Comparison of ENCODE assay signal across 1 cellular context in the genomic region with DNA sequence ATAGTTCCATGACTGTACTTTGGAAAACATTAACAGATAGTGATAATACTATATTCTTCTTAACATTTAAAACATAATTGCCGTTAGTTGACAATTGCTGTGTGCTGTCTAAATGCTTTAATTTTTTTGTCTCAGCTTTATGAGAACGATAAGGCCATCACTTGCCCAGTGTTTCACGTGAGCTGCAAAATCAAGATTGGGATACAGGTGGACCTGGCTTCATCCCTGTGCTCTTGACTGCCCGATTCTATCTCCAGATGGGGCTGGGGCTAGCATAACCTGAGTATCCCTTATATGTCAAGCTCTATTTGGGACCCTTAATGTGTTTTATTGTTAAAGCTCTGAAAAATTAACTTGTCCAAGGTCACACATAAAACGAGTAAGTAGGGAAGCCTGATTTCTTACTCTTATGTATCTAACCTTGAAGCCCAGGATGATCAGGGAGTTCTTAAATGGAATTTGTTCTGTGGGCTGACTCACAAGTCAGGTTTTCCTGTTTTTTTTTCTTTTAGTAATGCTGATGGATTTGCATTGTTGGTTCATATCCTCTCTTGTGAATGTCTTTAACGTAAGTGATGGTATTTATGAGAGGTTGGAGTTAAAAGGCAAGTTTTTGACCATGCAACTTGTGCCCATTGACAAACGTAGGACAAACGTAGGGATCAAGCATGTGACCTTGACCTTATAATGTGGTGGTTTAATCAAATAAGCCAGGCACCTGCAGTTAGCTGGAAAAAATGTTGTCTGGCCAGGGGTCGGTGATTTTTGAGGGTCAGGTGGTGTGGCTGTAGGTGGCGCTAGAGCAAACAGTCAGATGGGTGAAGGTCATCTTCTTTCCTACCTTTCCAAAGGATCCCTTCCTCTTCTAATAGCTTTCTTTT.
TF ChIP-seq lines count a peak whose summit lies in the region.

No MANE protein-coding gene starts in this region.

TF ChIP-seq in K562, 482 proteins besides CTCF, POLR2A, EP300 and RAD21 (continued from another document):
- TF ChIP-seq SRSF7 (optimal IDR thresholded peaks at IDR 0.05; ENCODE audit: low read depth, low read length), result no peak
- TF ChIP-seq SOX6 (IDR thresholded peaks at IDR 0.05), result peak; percentile 33; the same call in 1 of the 2 replicates
- TF ChIP-seq TEAD2 (tag; IDR thresholded peaks at IDR 0.05), result no peak
- TF ChIP-seq SMARCB1 (IDR thresholded peaks at IDR 0.05; ENCODE audit: insufficient read length, low read depth), result no peak
- TF ChIP-seq, protein P1, sequence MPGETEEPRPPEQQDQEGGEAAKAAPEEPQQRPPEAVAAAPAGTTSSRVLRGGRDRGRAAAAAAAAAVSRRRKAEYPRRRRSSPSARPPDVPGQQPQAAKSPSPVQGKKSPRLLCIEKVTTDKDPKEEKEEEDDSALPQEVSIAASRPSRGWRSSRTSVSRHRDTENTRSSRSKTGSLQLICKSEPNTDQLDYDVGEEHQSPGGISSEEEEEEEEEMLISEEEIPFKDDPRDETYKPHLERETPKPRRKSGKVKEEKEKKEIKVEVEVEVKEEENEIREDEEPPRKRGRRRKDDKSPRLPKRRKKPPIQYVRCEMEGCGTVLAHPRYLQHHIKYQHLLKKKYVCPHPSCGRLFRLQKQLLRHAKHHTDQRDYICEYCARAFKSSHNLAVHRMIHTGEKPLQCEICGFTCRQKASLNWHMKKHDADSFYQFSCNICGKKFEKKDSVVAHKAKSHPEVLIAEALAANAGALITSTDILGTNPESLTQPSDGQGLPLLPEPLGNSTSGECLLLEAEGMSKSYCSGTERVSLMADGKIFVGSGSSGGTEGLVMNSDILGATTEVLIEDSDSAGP (CRISPR knock-in tag; IDR thresholded peaks at IDR 0.05), result no peak
- TF ChIP-seq, protein P2, sequence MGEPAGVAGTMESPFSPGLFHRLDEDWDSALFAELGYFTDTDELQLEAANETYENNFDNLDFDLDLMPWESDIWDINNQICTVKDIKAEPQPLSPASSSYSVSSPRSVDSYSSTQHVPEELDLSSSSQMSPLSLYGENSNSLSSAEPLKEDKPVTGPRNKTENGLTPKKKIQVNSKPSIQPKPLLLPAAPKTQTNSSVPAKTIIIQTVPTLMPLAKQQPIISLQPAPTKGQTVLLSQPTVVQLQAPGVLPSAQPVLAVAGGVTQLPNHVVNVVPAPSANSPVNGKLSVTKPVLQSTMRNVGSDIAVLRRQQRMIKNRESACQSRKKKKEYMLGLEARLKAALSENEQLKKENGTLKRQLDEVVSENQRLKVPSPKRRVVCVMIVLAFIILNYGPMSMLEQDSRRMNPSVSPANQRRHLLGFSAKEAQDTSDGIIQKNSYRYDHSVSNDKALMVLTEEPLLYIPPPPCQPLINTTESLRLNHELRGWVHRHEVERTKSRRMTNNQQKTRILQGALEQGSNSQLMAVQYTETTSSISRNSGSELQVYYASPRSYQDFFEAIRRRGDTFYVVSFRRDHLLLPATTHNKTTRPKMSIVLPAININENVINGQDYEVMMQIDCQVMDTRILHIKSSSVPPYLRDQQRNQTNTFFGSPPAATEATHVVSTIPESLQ (CRISPR knock-in tag; IDR thresholded peaks at IDR 0.05), result peak; percentile 27; the same call in 1 of the 2 replicates
- TF ChIP-seq MTA2 (IDR thresholded peaks at IDR 0.05; ENCODE audit: low read depth), result peak; percentile 25; the same call in 1 of the 2 replicates
- peak; percentile 75 for TF ChIP-seq SMARCA5 (IDR thresholded peaks at IDR 0.05)
- TF ChIP-seq CBFA2T2 (conservative IDR thresholded peaks at IDR 0.05), result no peak
- no peak for TF ChIP-seq ETV6 (IDR thresholded peaks at IDR 0.05; ENCODE audit: borderline replicate concordance in 1 of 2, low read depth in 2 of 2, low read length in 1 of 2)
- no peak for TF ChIP-seq ETV6 (CRISPR knock-in tag; IDR thresholded peaks at IDR 0.05; ENCODE audit: borderline replicate concordance)
- peak; percentile 6 for TF ChIP-seq ZNF146 (CRISPR knock-in tag; IDR thresholded peaks at IDR 0.05; ENCODE audit: unreplicated experiment)
- no peak for TF ChIP-seq SPI1 (IDR thresholded peaks at IDR 0.05; ENCODE audit: borderline replicate concordance, low read depth, low read length)
- TF ChIP-seq MIER1 (IDR thresholded peaks at IDR 0.05; ENCODE audit: low read depth), result 0 out of 2 replicates have a peak, but pooled peaks have one; percentile 46
- TF ChIP-seq SREBF2 (CRISPR knock-in tag; IDR thresholded peaks at IDR 0.05), result peak; percentile 92; the same call in 1 of the 2 replicates
- 0 out of 2 replicates have a peak, but pooled peaks have one; percentile 24 for TF ChIP-seq ZNF644 (tag; IDR thresholded peaks at IDR 0.05; ENCODE audit: low read depth)
- TF ChIP-seq ZNF589 (CRISPR knock-in tag; IDR thresholded peaks at IDR 0.05; ENCODE audit: low read depth), result peak; percentile 54; the same call in 1 of the 2 replicates
- TF ChIP-seq RUNX1 (IDR thresholded peaks at IDR 0.05; ENCODE audit: low read depth), result no peak
- TF ChIP-seq, protein P3, sequence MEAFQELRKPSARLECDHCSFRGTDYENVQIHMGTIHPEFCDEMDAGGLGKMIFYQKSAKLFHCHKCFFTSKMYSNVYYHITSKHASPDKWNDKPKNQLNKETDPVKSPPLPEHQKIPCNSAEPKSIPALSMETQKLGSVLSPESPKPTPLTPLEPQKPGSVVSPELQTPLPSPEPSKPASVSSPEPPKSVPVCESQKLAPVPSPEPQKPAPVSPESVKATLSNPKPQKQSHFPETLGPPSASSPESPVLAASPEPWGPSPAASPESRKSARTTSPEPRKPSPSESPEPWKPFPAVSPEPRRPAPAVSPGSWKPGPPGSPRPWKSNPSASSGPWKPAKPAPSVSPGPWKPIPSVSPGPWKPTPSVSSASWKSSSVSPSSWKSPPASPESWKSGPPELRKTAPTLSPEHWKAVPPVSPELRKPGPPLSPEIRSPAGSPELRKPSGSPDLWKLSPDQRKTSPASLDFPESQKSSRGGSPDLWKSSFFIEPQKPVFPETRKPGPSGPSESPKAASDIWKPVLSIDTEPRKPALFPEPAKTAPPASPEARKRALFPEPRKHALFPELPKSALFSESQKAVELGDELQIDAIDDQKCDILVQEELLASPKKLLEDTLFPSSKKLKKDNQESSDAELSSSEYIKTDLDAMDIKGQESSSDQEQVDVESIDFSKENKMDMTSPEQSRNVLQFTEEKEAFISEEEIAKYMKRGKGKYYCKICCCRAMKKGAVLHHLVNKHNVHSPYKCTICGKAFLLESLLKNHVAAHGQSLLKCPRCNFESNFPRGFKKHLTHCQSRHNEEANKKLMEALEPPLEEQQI (IDR thresholded peaks at IDR 0.05), result peak; percentile 82
- TF ChIP-seq EHMT2 (IDR thresholded peaks at IDR 0.05), result peak; percentile 91
- no peak for TF ChIP-seq ZNF140 (CRISPR knock-in tag; IDR thresholded peaks at IDR 0.05)
- TF ChIP-seq NR2C1 (IDR thresholded peaks at IDR 0.05), result peak; percentile 63; the same call in 1 of the 2 replicates
- 0 out of 2 replicates have a peak, but pooled peaks have one; percentile 28 for TF ChIP-seq NR2C1 (tag; IDR thresholded peaks at IDR 0.05)
- TF ChIP-seq HDAC1 (IDR thresholded peaks at IDR 0.05), result peak; percentile 8 to 33; a peak in 1 of 4 replicates
- peak; percentile 51; the same call in 1 of the 2 replicates for TF ChIP-seq HDAC2 (IDR thresholded peaks at IDR 0.05)
- no peak for TF ChIP-seq SREBF1 (IDR thresholded peaks at IDR 0.05; ENCODE audit: borderline replicate concordance, low read depth, low read length)
- TF ChIP-seq RBM25 (IDR thresholded peaks at IDR 0.05; ENCODE audit: low read depth, low read length, severe bottlenecking), result no peak
- no peak for TF ChIP-seq DDX20 (tag; IDR thresholded peaks at IDR 0.05; ENCODE audit: low read depth)
- peak in 1 of 2 experiments; percentile 66; a peak in 1 of 4 replicates for TF ChIP-seq NONO (IDR thresholded peaks at IDR 0.05; ENCODE audit: low read depth in 2 of 2, low read length in 1 of 2)
